In the genomic region with DNA sequence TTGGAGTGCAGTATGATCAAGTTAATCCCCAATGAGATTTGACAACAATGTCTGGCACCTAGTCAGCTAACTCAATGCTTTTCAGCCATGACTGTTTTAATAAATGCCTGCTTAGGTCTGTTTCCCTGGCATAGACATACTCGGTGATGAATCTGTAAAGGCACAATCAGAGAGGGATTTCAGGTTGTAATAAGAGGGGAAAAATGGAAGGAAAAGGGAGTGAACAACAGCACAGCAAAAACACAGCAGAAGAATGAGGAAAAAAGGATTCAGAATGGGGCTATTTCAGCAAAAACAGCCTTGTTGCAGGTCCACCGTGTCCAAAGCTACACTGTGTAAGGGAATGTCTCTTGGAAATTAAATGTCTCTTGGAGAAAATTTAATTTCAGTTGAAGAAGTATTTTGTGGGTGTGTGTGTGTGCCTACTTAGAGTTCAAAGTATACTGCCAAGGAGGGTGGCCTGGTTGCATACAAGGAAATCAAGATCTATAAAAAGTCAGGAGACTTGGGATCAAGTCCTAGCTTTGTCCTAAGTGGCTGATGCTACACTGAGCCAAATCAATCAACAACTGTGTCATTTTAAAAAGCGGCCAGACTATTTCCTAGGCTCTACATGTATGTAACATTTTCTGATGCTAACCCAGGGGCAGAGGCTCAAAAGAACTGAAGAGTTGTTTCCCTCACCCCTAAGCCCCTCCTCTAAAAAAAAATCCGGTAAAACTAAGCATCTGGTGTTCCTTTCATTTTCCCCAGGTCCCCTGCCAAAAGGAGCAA, we compare ENCODE assay signal across 2 cellular contexts.
TF ChIP-seq lines count a peak whose summit lies in the region.

No MANE protein-coding gene starts in this region.

TF ChIP-seq in SK-N-SH, 30 proteins besides CTCF, POLR2A, EP300 and RAD21 (continued from another document):
- TF ChIP-seq, protein P1, sequence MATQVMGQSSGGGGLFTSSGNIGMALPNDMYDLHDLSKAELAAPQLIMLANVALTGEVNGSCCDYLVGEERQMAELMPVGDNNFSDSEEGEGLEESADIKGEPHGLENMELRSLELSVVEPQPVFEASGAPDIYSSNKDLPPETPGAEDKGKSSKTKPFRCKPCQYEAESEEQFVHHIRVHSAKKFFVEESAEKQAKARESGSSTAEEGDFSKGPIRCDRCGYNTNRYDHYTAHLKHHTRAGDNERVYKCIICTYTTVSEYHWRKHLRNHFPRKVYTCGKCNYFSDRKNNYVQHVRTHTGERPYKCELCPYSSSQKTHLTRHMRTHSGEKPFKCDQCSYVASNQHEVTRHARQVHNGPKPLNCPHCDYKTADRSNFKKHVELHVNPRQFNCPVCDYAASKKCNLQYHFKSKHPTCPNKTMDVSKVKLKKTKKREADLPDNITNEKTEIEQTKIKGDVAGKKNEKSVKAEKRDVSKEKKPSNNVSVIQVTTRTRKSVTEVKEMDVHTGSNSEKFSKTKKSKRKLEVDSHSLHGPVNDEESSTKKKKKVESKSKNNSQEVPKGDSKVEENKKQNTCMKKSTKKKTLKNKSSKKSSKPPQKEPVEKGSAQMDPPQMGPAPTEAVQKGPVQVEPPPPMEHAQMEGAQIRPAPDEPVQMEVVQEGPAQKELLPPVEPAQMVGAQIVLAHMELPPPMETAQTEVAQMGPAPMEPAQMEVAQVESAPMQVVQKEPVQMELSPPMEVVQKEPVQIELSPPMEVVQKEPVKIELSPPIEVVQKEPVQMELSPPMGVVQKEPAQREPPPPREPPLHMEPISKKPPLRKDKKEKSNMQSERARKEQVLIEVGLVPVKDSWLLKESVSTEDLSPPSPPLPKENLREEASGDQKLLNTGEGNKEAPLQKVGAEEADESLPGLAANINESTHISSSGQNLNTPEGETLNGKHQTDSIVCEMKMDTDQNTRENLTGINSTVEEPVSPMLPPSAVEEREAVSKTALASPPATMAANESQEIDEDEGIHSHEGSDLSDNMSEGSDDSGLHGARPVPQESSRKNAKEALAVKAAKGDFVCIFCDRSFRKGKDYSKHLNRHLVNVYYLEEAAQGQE (IDR thresholded peaks at IDR 0.05; ENCODE audit: low read depth, low read length) = no peak
- TF ChIP-seq FOXM1 (IDR thresholded peaks at IDR 0.05; ENCODE audit: low read depth) (no peak), YY1 (IDR thresholded peaks at IDR 0.05; ENCODE audit: low read depth) (no peak), MEF2A (IDR thresholded peaks at IDR 0.05; ENCODE audit: borderline replicate concordance, low read depth) (no peak), SIN3A (IDR thresholded peaks at IDR 0.05; ENCODE audit: borderline replicate concordance, low read depth, low read length) (no peak), EZH2phosphoT487 (IDR thresholded peaks at IDR 0.05; ENCODE audit: borderline replicate concordance, low read depth) (no peak), NFIC (IDR thresholded peaks at IDR 0.05; ENCODE audit: borderline replicate concordance) (no peak), FOXJ3 (CRISPR knock-in tag; IDR thresholded peaks at IDR 0.05) (no peak), TEAD4 (IDR thresholded peaks at IDR 0.05; ENCODE audit: borderline replicate concordance, insufficient read depth) (no peak), JUND (IDR thresholded peaks at IDR 0.05) (no peak), MXI1 (IDR thresholded peaks at IDR 0.05; ENCODE audit: low read depth, low read length) (no peak), CHD2 (IDR thresholded peaks at IDR 0.05; ENCODE audit: low read length, partially characterized antibody) (no peak)
- TF ChIP-seq, protein P2, sequence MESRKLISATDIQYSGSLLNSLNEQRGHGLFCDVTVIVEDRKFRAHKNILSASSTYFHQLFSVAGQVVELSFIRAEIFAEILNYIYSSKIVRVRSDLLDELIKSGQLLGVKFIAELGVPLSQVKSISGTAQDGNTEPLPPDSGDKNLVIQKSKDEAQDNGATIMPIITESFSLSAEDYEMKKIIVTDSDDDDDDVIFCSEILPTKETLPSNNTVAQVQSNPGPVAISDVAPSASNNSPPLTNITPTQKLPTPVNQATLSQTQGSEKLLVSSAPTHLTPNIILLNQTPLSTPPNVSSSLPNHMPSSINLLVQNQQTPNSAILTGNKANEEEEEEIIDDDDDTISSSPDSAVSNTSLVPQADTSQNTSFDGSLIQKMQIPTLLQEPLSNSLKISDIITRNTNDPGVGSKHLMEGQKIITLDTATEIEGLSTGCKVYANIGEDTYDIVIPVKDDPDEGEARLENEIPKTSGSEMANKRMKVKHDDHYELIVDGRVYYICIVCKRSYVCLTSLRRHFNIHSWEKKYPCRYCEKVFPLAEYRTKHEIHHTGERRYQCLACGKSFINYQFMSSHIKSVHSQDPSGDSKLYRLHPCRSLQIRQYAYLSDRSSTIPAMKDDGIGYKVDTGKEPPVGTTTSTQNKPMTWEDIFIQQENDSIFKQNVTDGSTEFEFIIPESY (IDR thresholded peaks at IDR 0.05; ENCODE audit: borderline replicate concordance, low read depth) = no peak
- TF ChIP-seq, protein P3, sequence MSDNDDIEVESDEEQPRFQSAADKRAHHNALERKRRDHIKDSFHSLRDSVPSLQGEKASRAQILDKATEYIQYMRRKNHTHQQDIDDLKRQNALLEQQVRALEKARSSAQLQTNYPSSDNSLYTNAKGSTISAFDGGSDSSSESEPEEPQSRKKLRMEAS (IDR thresholded peaks at IDR 0.05; ENCODE audit: low read depth) = no peak
- TF ChIP-seq, protein P4, sequence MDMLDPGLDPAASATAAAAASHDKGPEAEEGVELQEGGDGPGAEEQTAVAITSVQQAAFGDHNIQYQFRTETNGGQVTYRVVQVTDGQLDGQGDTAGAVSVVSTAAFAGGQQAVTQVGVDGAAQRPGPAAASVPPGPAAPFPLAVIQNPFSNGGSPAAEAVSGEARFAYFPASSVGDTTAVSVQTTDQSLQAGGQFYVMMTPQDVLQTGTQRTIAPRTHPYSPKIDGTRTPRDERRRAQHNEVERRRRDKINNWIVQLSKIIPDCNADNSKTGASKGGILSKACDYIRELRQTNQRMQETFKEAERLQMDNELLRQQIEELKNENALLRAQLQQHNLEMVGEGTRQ (IDR thresholded peaks at IDR 0.05; ENCODE audit: borderline replicate concordance, low read depth, low read length) = no peak

TF ChIP-seq in SK-N-SH treated with all-trans-retinoic acid at 6 μM for 48 hours, 23 proteins besides CTCF, POLR2A, EP300 and RAD21 (continued from another document):
- TF ChIP-seq, protein P5, sequence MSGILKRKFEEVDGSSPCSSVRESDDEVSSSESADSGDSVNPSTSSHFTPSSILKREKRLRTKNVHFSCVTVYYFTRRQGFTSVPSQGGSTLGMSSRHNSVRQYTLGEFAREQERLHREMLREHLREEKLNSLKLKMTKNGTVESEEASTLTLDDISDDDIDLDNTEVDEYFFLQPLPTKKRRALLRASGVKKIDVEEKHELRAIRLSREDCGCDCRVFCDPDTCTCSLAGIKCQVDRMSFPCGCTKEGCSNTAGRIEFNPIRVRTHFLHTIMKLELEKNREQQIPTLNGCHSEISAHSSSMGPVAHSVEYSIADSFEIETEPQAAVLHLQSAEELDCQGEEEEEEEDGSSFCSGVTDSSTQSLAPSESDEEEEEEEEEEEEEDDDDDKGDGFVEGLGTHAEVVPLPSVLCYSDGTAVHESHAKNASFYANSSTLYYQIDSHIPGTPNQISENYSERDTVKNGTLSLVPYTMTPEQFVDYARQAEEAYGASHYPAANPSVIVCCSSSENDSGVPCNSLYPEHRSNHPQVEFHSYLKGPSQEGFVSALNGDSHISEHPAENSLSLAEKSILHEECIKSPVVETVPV (CRISPR knock-in tag; IDR thresholded peaks at IDR 0.05) = no peak
- TF ChIP-seq, protein P6, sequence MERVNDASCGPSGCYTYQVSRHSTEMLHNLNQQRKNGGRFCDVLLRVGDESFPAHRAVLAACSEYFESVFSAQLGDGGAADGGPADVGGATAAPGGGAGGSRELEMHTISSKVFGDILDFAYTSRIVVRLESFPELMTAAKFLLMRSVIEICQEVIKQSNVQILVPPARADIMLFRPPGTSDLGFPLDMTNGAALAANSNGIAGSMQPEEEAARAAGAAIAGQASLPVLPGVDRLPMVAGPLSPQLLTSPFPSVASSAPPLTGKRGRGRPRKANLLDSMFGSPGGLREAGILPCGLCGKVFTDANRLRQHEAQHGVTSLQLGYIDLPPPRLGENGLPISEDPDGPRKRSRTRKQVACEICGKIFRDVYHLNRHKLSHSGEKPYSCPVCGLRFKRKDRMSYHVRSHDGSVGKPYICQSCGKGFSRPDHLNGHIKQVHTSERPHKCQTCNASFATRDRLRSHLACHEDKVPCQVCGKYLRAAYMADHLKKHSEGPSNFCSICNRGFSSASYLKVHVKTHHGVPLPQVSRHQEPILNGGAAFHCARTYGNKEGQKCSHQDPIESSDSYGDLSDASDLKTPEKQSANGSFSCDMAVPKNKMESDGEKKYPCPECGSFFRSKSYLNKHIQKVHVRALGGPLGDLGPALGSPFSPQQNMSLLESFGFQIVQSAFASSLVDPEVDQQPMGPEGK (CRISPR knock-in tag; IDR thresholded peaks at IDR 0.05; ENCODE audit: borderline replicate concordance) = no peak
- TF ChIP-seq TCF4 (CRISPR knock-in tag; IDR thresholded peaks at IDR 0.05; ENCODE audit: borderline replicate concordance) = no peak
- no peak for TF ChIP-seq ZFP3 (CRISPR knock-in tag; IDR thresholded peaks at IDR 0.05)
TF ChIP-seq in SK-N-SH treated with all-trans-retinoic acid at 6 μM for 48 hours: peak in this region for 0.
